Comparison of ENCODE assay signal across 16 cellular contexts in the genomic region with DNA sequence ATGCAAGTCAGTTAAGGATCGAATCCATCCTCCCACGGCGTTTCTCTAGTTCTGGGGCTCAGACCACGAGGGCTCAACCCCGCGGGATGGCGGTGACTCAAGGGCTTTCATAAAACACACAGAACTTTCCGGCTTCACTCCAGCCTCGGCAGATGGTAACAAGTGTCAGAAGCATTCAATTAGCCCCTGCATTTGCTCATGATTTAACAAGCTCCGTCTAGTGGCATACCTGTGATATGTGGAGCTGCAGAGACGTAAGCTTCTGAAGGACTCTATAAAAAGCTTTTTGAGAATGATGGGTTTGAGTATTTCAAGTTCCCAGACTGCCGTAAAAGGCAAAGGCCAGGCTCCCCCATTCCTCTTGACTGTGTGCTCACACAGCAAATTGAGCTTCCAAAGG.
A peak's percentile ranks its signal among the peaks of the same experiment; 100 is the strongest.
DNase-seq lines count a peak whose midpoint lies in the region; ATAC-seq and TF ChIP-seq lines count a peak whose summit lies in the region.
"Had no signal": no experiment of that assay in that cellular context is flagged by ENCODE, and none has a peak within 500 bp of the region (broad histone marks: within the 10 kb centered on the region; RNA-seq: fewer than 3 reads in every experiment).

No MANE protein-coding gene starts in this region.

- intact Hi-C loops in CD4-positive, alpha-beta T cell (cut with DNase I, micrococcal nuclease): no loop called here

- H3K27me3 Mint-ChIP-seq in CD4-positive, alpha-beta T cell: no peaks in the 10 kb centered on the region

- H3K27ac ChIP-seq in CD4-positive, alpha-beta T cell (ENCODE audit: low read depth, low read length): no peak overlapping the region
- H3K27ac ChIP-seq: gastroesophageal sphincter, suprapubic skin had no signal

- H3K27ac Mint-ChIP-seq in CD4-positive, alpha-beta T cell: no peak overlapping the region
- H3K27ac Mint-ChIP-seq: HFFc6 had no signal

- H3K4me1 Mint-ChIP-seq in CD4-positive, alpha-beta T cell (ENCODE audit: low read depth): no peaks in the 10 kb centered on the region
- H3K4me1 Mint-ChIP-seq: CD4-positive, alpha-beta memory T cell had no signal

- no peaks in the 10 kb centered on the region for H3K9me3 ChIP-seq in CD4-positive, alpha-beta T cell (ENCODE audit: control insufficient read depth, low read length)
- H3K9me3 ChIP-seq: gastroesophageal sphincter, suprapubic skin had no signal

- H3K9me3 Mint-ChIP-seq in CD4-positive, alpha-beta T cell: no peaks in the 10 kb centered on the region
- H3K9me3 Mint-ChIP-seq: CD4-positive, alpha-beta memory T cell; HFFc6 had no signal

- peak; percentile 33 for DNase-seq in Daoy (ENCODE audit: low read depth)
- DNase-seq in NCI-H1105 (lab: John Stamatoyannopoulos, UW): peak; percentile 66
- peak; percentile 71 to 82 for DNase-seq in NCI-H526 (lab: John Stamatoyannopoulos, UW)
- DNase-seq in epithelial cell of proximal tubule (ENCODE audit: low read depth): no peak
- no peak for DNase-seq in medulla oblongata (ENCODE audit: extremely low spot score)
- DNase-seq in CD4-positive, alpha-beta T cell: no peak
- no peak for DNase-seq in hippocampal formation (lab: John Stamatoyannopoulos, UW)
- DNase-seq: activated CD4-positive, alpha-beta T cell treated with anti-CD3 and anti-CD28 coated beads for 48 hours; anterior cingulate cortex; CD4-positive, alpha-beta memory T cell; HFFc6; IMR-90 had no signal

- H3K4me3 Mint-ChIP-seq in CD4-positive, alpha-beta T cell: no peak overlapping the region
- H3K4me3 Mint-ChIP-seq: CD4-positive, alpha-beta memory T cell; HFFc6 had no signal

- H3K4me3 ChIP-seq in epithelial cell of proximal tubule (ENCODE audit: low read depth, low read length): no peak overlapping the region
- H3K4me3 ChIP-seq: gastroesophageal sphincter, suprapubic skin had no signal

- TF ChIP-seq CTCF in epithelial cell of proximal tubule (conservative IDR thresholded peaks at IDR 0.05; ENCODE audit: low read depth, low read length): peak; percentile 5
- TF ChIP-seq CTCF in CD4-positive, alpha-beta T cell (IDR thresholded peaks at IDR 0.05): no peak

- CTCF ChIA-PET in CD4-positive, alpha-beta T cell (lab: Charles Lee): interaction anchor here (2.4 kb wide), 1 partner anchor 182 kb away, joined by 8 read pairs; a partner anchor contains a TSS

- POLR2A ChIA-PET in CD4-positive, alpha-beta T cell (lab: Charles Lee): no interaction called here

- H3K36me3 Mint-ChIP-seq in CD4-positive, alpha-beta T cell (ENCODE audit: low read depth): no peaks in the 10 kb centered on the region
- H3K36me3 Mint-ChIP-seq: CD4-positive, alpha-beta memory T cell had no signal

- ATAC-seq in GM21717 (IDR thresholded peaks at IDR 0.05; ENCODE audit: unreplicated experiment): no peak
- ATAC-seq in CD4-positive, alpha-beta T cell (ENCODE audit: poor library complexity): no peak
- ATAC-seq: gastroesophageal sphincter, sciatic nerve had no signal

- H3K27me3 ChIP-seq in CD4-positive, alpha-beta T cell (ENCODE audit: control insufficient read depth, insufficient read depth, low read length): peaks cover 4% of the 10 kb centered on the region

Comparison
In these comparisons a context has a peak if more than half of its experiments do, and no peak if none do; other contexts are left out.
1. DNase-seq: peak in Daoy (single experiment), NCI-H1105 (single experiment) and NCI-H526 (2 of 2); none in epithelial cell of proximal tubule (single experiment), medulla oblongata (single experiment), CD4-positive, alpha-beta T cell (0 of 10) and hippocampal formation (0 of 2).